Comparison of ENCODE assay signal across 1 cellular context in genomic region chr16:11431915-11432465, GRCh38.
TF ChIP-seq lines count a peak whose summit lies in the region.

No MANE protein-coding gene starts in this region.

TF ChIP-seq in HepG2, 621 proteins besides CTCF, POLR2A, EP300 and RAD21 (continued from another document):
- TF ChIP-seq ZNF570 (CRISPR knock-in tag; IDR thresholded peaks at IDR 0.05; ENCODE audit: borderline replicate concordance) (no peak), ZNF691 (CRISPR knock-in tag; IDR thresholded peaks at IDR 0.05; ENCODE audit: borderline replicate concordance, low read depth) (no peak), ISX (CRISPR knock-in tag; conservative IDR thresholded peaks at IDR 0.05) (no peak), RBFOX2 (IDR thresholded peaks at IDR 0.05; ENCODE audit: low read depth, low read length) (no peak), ZNF572 (CRISPR knock-in tag; IDR thresholded peaks at IDR 0.05) (no peak), MLLT10 (CRISPR knock-in tag; IDR thresholded peaks at IDR 0.05) (no peak), ZMAT5 (CRISPR knock-in tag; IDR thresholded peaks at IDR 0.05; ENCODE audit: borderline replicate concordance, low read depth) (no peak), ZNF451 (CRISPR knock-in tag; IDR thresholded peaks at IDR 0.05) (no peak), ZBTB2 (CRISPR knock-in tag; IDR thresholded peaks at IDR 0.05; ENCODE audit: low read depth) (no peak), FOSL2 (CRISPR knock-in tag; IDR thresholded peaks at IDR 0.05) (peak; percentile 67), ZNF230 (CRISPR knock-in tag; IDR thresholded peaks at IDR 0.05) (no peak), ZNF441 (CRISPR knock-in tag; IDR thresholded peaks at IDR 0.05; ENCODE audit: borderline replicate concordance) (no peak)
- TF ChIP-seq, protein P1, sequence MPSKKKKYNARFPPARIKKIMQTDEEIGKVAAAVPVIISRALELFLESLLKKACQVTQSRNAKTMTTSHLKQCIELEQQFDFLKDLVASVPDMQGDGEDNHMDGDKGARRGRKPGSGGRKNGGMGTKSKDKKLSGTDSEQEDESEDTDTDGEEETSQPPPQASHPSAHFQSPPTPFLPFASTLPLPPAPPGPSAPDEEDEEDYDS (CRISPR knock-in tag; IDR thresholded peaks at IDR 0.05) = peak; percentile 28; the same call in 1 of the 2 replicates
- TF ChIP-seq, protein P2, sequence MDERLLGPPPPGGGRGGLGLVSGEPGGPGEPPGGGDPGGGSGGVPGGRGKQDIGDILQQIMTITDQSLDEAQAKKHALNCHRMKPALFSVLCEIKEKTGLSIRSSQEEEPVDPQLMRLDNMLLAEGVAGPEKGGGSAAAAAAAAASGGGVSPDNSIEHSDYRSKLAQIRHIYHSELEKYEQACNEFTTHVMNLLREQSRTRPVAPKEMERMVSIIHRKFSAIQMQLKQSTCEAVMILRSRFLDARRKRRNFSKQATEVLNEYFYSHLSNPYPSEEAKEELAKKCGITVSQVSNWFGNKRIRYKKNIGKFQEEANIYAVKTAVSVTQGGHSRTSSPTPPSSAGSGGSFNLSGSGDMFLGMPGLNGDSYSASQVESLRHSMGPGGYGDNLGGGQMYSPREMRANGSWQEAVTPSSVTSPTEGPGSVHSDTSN (CRISPR knock-in tag; IDR thresholded peaks at IDR 0.05) = no peak
TF ChIP-seq in HepG2: peak in this region for 65.
